24 cellular contexts compared by ENCODE assay signal in genomic region chr17:67161573-67161972, GRCh38.
DNase-seq lines count a peak whose midpoint lies in the region; ATAC-seq, FAIRE-seq and TF ChIP-seq lines count a peak whose summit lies in the region.
"Had no signal": no experiment of that assay in that cellular context is flagged by ENCODE, and none has a peak within 500 bp of the region (broad histone marks: within the 10 kb centered on the region; RNA-seq: fewer than 3 reads in every experiment).

No MANE protein-coding gene starts in this region.

- H3K9ac ChIP-seq in SK-N-MC (ENCODE audit: insufficient read length) = no peak overlapping the region
- H3K9ac ChIP-seq: BLaER1 had no signal

- H3K36me3 ChIP-seq in SK-N-MC (ENCODE audit: insufficient read depth, low read length) (peaks cover 67% of the 10 kb centered on the region), mucosa of descending colon (ENCODE audit: low read depth) (peaks cover 3% of the 10 kb centered on the region)

- DNase-seq in SK-N-MC (ENCODE audit: low read depth, low spot score) (no peak), myocyte (ENCODE audit: low read depth) (peak; percentile 47), NCI-H1694 treated with DMSO at 0.1 percent for 48 hours (lab: John Stamatoyannopoulos, UW) (no peak), mucosa of descending colon (no peak)
- DNase-seq: ACHN; BE2C; C1 segment of cervical spinal cord; CD4-positive, alpha-beta memory T cell; CD4-positive, CD25-positive, alpha-beta regulatory T cell; CD8-positive, alpha-beta memory T cell; COR-L47; DMS 273 treated with DMSO at 0.1 percent for 48 hours; DMS153; DMS53; DMS79; DND-41; EL; GDM1 had no signal

- no peak overlapping the region for H3K4me3 ChIP-seq in SK-N-MC
- H3K4me3 ChIP-seq in mucosa of descending colon = no peak overlapping the region
- H3K4me3 ChIP-seq: BLaER1, GM12878 had no signal

- no peaks in the 10 kb centered on the region for H3K4me1 ChIP-seq in mucosa of descending colon (ENCODE audit: low read depth)
- H3K4me1 ChIP-seq: BLaER1 had no signal

- peak overlapping the region; percentile 55 for H3K27ac ChIP-seq in SK-N-MC
- H3K27ac ChIP-seq: 22Rv1, BLaER1 had no signal

- no peak for ATAC-seq in mucosa of descending colon
- ATAC-seq: GM12878 had no signal

- TF ChIP-seq CTCF in mucosa of descending colon (IDR thresholded peaks at IDR 0.05) = no peak

- FAIRE-seq in A204.1 (lab: Jason Lieb, UNC) = peak; percentile 71
- FAIRE-seq: GM12878, GM12892, GM18507 had no signal

- H3K9me3 ChIP-seq in SK-N-MC (ENCODE audit: low read depth, low read length) (no peaks in the 10 kb centered on the region), mucosa of descending colon (no peaks in the 10 kb centered on the region)
- H3K9me3 ChIP-seq: BE2C, BLaER1 had no signal

- intact Hi-C loops in mucosa of descending colon (cut with DNase I, micrococcal nuclease) = no loop called here
